In the genomic region with DNA sequence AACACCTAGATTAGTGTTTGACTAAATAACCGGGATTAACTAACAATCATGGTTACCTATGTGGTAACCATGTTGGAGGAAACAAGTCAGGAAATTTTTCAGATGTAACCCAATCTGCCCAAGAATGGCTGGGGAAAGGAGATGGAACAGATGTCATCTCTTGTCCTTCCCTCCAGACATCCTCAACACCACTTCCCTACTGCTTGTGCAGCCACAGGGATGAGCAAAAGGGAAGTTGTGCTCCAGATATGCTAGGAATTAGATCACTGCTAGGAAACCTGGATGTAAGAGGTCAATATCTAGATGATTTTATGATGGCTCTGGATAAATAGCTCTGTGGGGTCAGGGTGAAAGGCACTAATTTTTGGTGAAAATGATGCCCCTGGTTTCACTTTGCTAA, we compare ENCODE assay signal across 22 cellular contexts.
A peak's percentile ranks its signal among the peaks of the same experiment; 100 is the strongest.
DNase-seq lines count a peak whose midpoint lies in the region; ATAC-seq, FAIRE-seq and TF ChIP-seq lines count a peak whose summit lies in the region.
"Had no signal": no experiment of that assay in that cellular context is flagged by ENCODE, and none has a peak within 500 bp of the region (broad histone marks: within the 10 kb centered on the region; RNA-seq: fewer than 3 reads in every experiment).

No MANE protein-coding gene starts in this region.

- H3K36me3 ChIP-seq in keratinocyte (ENCODE audit: control insufficient read depth in 2 of 2, extremely low read depth in 1 of 2, insufficient read depth in 2 of 2, low read length in 2 of 2): no peaks in the 10 kb centered on the region
- H3K36me3 ChIP-seq in aorta (ENCODE audit: control insufficient read depth in 1 of 2, insufficient read depth in 2 of 2, low read length in 1 of 2): no peaks in the 10 kb centered on the region
- H3K36me3 ChIP-seq: gastrocnemius medialis, transverse colon had no signal

- H3K9me3 ChIP-seq in keratinocyte (ENCODE audit: control insufficient read depth, low read depth, low read length) (no peaks in the 10 kb centered on the region), aorta (ENCODE audit: control insufficient read depth, low read length) (no peaks in the 10 kb centered on the region)
- H3K9me3 ChIP-seq: gastrocnemius medialis, transverse colon had no signal

- no peaks in the 10 kb centered on the region for H4K20me1 ChIP-seq in keratinocyte (ENCODE audit: control insufficient read depth, extremely low read depth, insufficient read depth, low read length)

- no peak overlapping the region for H3K27ac ChIP-seq in keratinocyte (ENCODE audit: control insufficient read depth, insufficient read depth, low read length)
- H3K27ac ChIP-seq in aorta (ENCODE audit: low read depth in 1 of 2, low read length in 2 of 2): no peak overlapping the region
- H3K27ac ChIP-seq: gastrocnemius medialis, HL-60, transverse colon had no signal

- peak overlapping the region; percentile 48 for H3K4me2 ChIP-seq in keratinocyte (ENCODE audit: control insufficient read depth, extremely low read depth, insufficient read depth, low read depth, low read length)

- WGBS in aorta, 2 donors: 99 to 100% methylated on average over 1 of the region's 1 CpG

- H3K9me1 ChIP-seq in keratinocyte (ENCODE audit: control insufficient read depth, extremely low read depth, insufficient read depth, low read length): no peaks in the 10 kb centered on the region

- peak overlapping the region; percentile 58 for H2AFZ ChIP-seq in keratinocyte (ENCODE audit: control insufficient read depth, low read length)

- peaks cover 52% of the 10 kb centered on the region for H3K4me1 ChIP-seq in keratinocyte (ENCODE audit: control insufficient read depth, extremely low read depth, insufficient read depth, low read length)
- H3K4me1 ChIP-seq in aorta (ENCODE audit: control insufficient read depth in 1 of 2, insufficient read depth in 2 of 2, low read length in 2 of 2): peaks cover 0 to 9% of the 10 kb centered on the region in 2 donors
- H3K4me1 ChIP-seq: gastrocnemius medialis had no signal

- no peaks in the 10 kb centered on the region for H3K27me3 ChIP-seq in keratinocyte (ENCODE audit: control insufficient read depth, extremely low read depth, insufficient read depth, low read length)
- no peaks in the 10 kb centered on the region for H3K27me3 ChIP-seq in aorta (ENCODE audit: control insufficient read depth in 1 of 2, insufficient read depth in 2 of 2, low read length in 1 of 2)
- H3K27me3 ChIP-seq: gastrocnemius medialis, transverse colon had no signal

- TF ChIP-seq CTCF in keratinocyte (optimal IDR thresholded peaks at IDR 0.05 in 1 of 3, IDR thresholded peaks at IDR 0.05 in 1 of 3, conservative IDR thresholded peaks at IDR 0.05 in 1 of 3; ENCODE audit: extremely low read depth in 1 of 3, insufficient read depth in 2 of 3, low read length in 3 of 3): no peak

- peak; percentile 51 for FAIRE-seq in keratinocyte (lab: Jason Lieb, UNC)
- FAIRE-seq: kidney had no signal

- H3K79me2 ChIP-seq in keratinocyte (ENCODE audit: control insufficient read depth, insufficient read depth, low read length): no peaks in the 10 kb centered on the region

- ATAC-seq in SK-N-SH treated with all-trans-retinoic acid at 6 μM for 48 hours (peak; percentile 46; the same call in 2 of the 3 replicates), aorta (ENCODE audit: low FRiP score) (peak; percentile 45), HG02798 (IDR thresholded peaks at IDR 0.05; ENCODE audit: poor library complexity, unreplicated experiment) (no peak)
- ATAC-seq: activated CD8-positive, alpha-beta T cell treated with anti-CD3 and anti-CD28 coated beads, Interleukin-2, amount 10 ng/mL, durations not matched to agents 7 days and 5 days; gastrocnemius medialis; natural killer cell; WTC11 had no signal

- intact Hi-C loops in aorta (cut with DNase I): loop anchor here (10.0 kb wide), 2 partner anchors 58 to 312 kb away; partner anchors contain the start of gene ELL2 (in 1 of the 2)

- dilution Hi-C loops in keratinocyte (cut with MboI; ENCODE audit: extremely low pct_ligation_motif_present, low sequenced_read_pairs): no loop called here

- DNase-seq in HT1080 (ENCODE audit: low read depth) (peak; percentile 21), keratinocyte (ENCODE audit: low read depth, low spot score) (no peak), aorta (no peak), NCI-H1436 treated with DMSO at 0.1 percent for 48 hours (lab: John Stamatoyannopoulos, UW) (no peak), hippocampal formation (lab: John Stamatoyannopoulos, UW) (no peak)
- DNase-seq: activated CD8-positive, alpha-beta T cell treated with anti-CD3 and anti-CD28 coated beads, Interleukin-2, amount 10 ng/mL, durations not matched to agents 7 days and 5 days; activated naive CD4-positive, alpha-beta T cell; activated T-cell treated with anti-CD3 and anti-CD28 coated beads, Interleukin-2, amount 50 U/mL, for 24 hours; DND-41; gastrocnemius medialis; kidney; natural killer cell; NCI-H1694 treated with DMSO at 0.1 percent for 48 hours; NCI-H82; posterior cingulate gyrus; stimulated activated CD4-positive, alpha-beta T cell treated with anti-CD3 and anti-CD28 coated beads, Interleukin-1b, Interleukin-23, amount 100 ng/mL, for 48 hours; stimulated activated naive CD4-positive, alpha-beta T cell treated with Interleukin-2 at 50 U/mL for 16 hours; transverse colon had no signal

- H3K4me3 ChIP-seq in keratinocyte (ENCODE audit: control insufficient read depth in 2 of 3, extremely low read depth in 1 of 3, insufficient read depth in 2 of 3, low read depth in 1 of 3, low read length in 3 of 3): no peak overlapping the region
- no peak overlapping the region for H3K4me3 ChIP-seq in aorta (ENCODE audit: low read length in 2 of 2)
- H3K4me3 ChIP-seq: gastrocnemius medialis, transverse colon had no signal

- H3K9ac ChIP-seq in keratinocyte (ENCODE audit: control insufficient read depth, extremely low read depth, insufficient read depth, low read length): no peak overlapping the region

TF ChIP-seq in SK-N-SH treated with all-trans-retinoic acid at 6 μM for 48 hours, 23 proteins besides CTCF, POLR2A, EP300 and RAD21:
- TF ChIP-seq ZNF565 (CRISPR knock-in tag; conservative IDR thresholded peaks at IDR 0.05; ENCODE audit: low read depth) (no peak), BACH2 (CRISPR knock-in tag; IDR thresholded peaks at IDR 0.05; ENCODE audit: borderline replicate concordance) (no peak), ISL1 (CRISPR knock-in tag; IDR thresholded peaks at IDR 0.05) (no peak), SNAI2 (CRISPR knock-in tag; IDR thresholded peaks at IDR 0.05) (no peak), PPARA (CRISPR knock-in tag; IDR thresholded peaks at IDR 0.05; ENCODE audit: borderline replicate concordance) (no peak), ZNF70 (CRISPR knock-in tag; IDR thresholded peaks at IDR 0.05) (no peak), RARB (CRISPR knock-in tag; IDR thresholded peaks at IDR 0.05) (no peak), TOX (CRISPR knock-in tag; IDR thresholded peaks at IDR 0.05; ENCODE audit: borderline replicate concordance) (no peak), TCF4 (CRISPR knock-in tag; IDR thresholded peaks at IDR 0.05; ENCODE audit: borderline replicate concordance) (no peak), ZFP30 (CRISPR knock-in tag; IDR thresholded peaks at IDR 0.05) (no peak), CSDC2 (CRISPR knock-in tag; IDR thresholded peaks at IDR 0.05) (no peak), ZFP3 (CRISPR knock-in tag; IDR thresholded peaks at IDR 0.05) (no peak), ZNF8 (CRISPR knock-in tag; IDR thresholded peaks at IDR 0.05) (no peak)
- TF ChIP-seq, protein P1, sequence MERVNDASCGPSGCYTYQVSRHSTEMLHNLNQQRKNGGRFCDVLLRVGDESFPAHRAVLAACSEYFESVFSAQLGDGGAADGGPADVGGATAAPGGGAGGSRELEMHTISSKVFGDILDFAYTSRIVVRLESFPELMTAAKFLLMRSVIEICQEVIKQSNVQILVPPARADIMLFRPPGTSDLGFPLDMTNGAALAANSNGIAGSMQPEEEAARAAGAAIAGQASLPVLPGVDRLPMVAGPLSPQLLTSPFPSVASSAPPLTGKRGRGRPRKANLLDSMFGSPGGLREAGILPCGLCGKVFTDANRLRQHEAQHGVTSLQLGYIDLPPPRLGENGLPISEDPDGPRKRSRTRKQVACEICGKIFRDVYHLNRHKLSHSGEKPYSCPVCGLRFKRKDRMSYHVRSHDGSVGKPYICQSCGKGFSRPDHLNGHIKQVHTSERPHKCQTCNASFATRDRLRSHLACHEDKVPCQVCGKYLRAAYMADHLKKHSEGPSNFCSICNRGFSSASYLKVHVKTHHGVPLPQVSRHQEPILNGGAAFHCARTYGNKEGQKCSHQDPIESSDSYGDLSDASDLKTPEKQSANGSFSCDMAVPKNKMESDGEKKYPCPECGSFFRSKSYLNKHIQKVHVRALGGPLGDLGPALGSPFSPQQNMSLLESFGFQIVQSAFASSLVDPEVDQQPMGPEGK (CRISPR knock-in tag; IDR thresholded peaks at IDR 0.05; ENCODE audit: borderline replicate concordance): no peak
- TF ChIP-seq, protein P2, sequence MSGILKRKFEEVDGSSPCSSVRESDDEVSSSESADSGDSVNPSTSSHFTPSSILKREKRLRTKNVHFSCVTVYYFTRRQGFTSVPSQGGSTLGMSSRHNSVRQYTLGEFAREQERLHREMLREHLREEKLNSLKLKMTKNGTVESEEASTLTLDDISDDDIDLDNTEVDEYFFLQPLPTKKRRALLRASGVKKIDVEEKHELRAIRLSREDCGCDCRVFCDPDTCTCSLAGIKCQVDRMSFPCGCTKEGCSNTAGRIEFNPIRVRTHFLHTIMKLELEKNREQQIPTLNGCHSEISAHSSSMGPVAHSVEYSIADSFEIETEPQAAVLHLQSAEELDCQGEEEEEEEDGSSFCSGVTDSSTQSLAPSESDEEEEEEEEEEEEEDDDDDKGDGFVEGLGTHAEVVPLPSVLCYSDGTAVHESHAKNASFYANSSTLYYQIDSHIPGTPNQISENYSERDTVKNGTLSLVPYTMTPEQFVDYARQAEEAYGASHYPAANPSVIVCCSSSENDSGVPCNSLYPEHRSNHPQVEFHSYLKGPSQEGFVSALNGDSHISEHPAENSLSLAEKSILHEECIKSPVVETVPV (CRISPR knock-in tag; IDR thresholded peaks at IDR 0.05): no peak
